Comparison of ENCODE assay signal across 16 cellular contexts in the genomic region with DNA sequence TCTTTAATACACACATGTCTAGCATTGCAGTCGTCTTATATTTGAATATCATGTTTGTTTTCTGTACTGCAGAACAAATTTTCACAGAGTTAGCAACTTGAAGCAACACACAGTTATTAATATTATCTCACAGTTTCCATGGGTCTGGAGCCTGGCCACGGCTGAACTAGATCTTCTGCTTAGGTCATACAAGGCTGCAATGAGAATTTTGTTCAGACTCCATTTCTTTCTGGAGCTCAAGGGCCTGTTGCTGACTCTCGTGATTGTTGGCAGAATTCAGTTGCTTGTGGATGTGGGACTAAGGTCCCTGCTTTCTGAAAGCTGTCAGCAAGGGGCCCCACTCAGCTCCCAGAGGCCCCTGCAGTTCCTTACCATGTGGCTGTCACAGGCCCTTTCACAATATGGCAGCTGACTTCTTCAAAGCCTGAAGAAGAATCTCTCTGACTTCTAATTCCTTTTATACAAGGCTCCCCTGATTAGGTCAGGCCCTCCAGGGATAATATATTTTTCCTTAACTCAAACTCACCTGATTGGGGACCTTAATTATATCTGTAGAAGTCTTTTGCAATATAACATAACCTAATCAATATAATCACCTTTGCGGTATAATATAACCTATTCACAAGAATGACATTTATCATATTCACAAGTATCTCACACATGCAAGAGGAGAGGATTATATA.
DNase-seq lines count a peak whose midpoint lies in the region; ATAC-seq lines count a peak whose summit lies in the region.
"Had no signal": no experiment of that assay in that cellular context is flagged by ENCODE, and none has a peak within 500 bp of the region (broad histone marks: within the 10 kb centered on the region; RNA-seq: fewer than 3 reads in every experiment).

No MANE protein-coding gene starts in this region.

- H3K4me1 ChIP-seq in mesenchymal stem cell (ENCODE audit: control insufficient read depth, insufficient read depth, low read depth, low read length) = no peaks in the 10 kb centered on the region
- H3K4me1 ChIP-seq in skeletal muscle tissue (ENCODE audit: control insufficient read depth in 3 of 3, insufficient read depth in 3 of 3, low read length in 3 of 3) = peaks cover 2 to 7% (median 5%) of the 10 kb centered on the region in 3 donors
- H3K4me1 ChIP-seq: BE2C had no signal

- no peak overlapping the region for H4K8ac ChIP-seq in mesenchymal stem cell (ENCODE audit: low read length)

- H2AK5ac ChIP-seq in mesenchymal stem cell (ENCODE audit: low read length, severe bottlenecking) = no peak overlapping the region

- no peak overlapping the region for H4K91ac ChIP-seq in mesenchymal stem cell (ENCODE audit: low read length)

- H3K4me3 ChIP-seq in mesenchymal stem cell (ENCODE audit: insufficient read depth in 1 of 2, low read depth in 1 of 2, low read length in 2 of 2) (no peak overlapping the region), skeletal muscle tissue (ENCODE audit: low read length in 3 of 3) (no peak overlapping the region)

- H3K23ac ChIP-seq in mesenchymal stem cell (ENCODE audit: low read length in 2 of 2) = no peak overlapping the region

- H2BK15ac ChIP-seq in mesenchymal stem cell (ENCODE audit: low read depth, poor library complexity, severe bottlenecking) = no peak overlapping the region

- H2AFZ ChIP-seq in mesenchymal stem cell (ENCODE audit: low read depth, low read length) = no peak overlapping the region

- no peak overlapping the region for H2BK5ac ChIP-seq in mesenchymal stem cell (ENCODE audit: low read depth, low read length, poor library complexity, severe bottlenecking)

- peaks cover 0 to 6% of the 10 kb centered on the region in 2 experiments for H3K36me3 ChIP-seq in mesenchymal stem cell (ENCODE audit: control insufficient read depth in 1 of 2, insufficient read depth in 2 of 2, low read depth in 1 of 2, low read length in 2 of 2)
- peaks cover 3 to 6% (median 3%) of the 10 kb centered on the region in 3 donors for H3K36me3 ChIP-seq in skeletal muscle tissue (ENCODE audit: control insufficient read depth in 3 of 3, insufficient read depth in 3 of 3, low read length in 3 of 3)
- H3K36me3 ChIP-seq: BE2C had no signal

- no peak overlapping the region for H3K9ac ChIP-seq in mesenchymal stem cell (ENCODE audit: low read length)
- no peak overlapping the region for H3K9ac ChIP-seq in skeletal muscle tissue (ENCODE audit: low read depth in 1 of 3, low read length in 3 of 3)

- H3K9me3 ChIP-seq in mesenchymal stem cell (ENCODE audit: control insufficient read depth, low read length) (no peaks in the 10 kb centered on the region), skeletal muscle tissue (ENCODE audit: control insufficient read depth in 3 of 3, low read length in 3 of 3) (no peaks in the 10 kb centered on the region)
- H3K9me3 ChIP-seq: BE2C had no signal

- no peak overlapping the region for H3K18ac ChIP-seq in mesenchymal stem cell (ENCODE audit: low read depth in 1 of 2, low read length in 2 of 2)

- H3K4ac ChIP-seq in mesenchymal stem cell (ENCODE audit: low read depth in 1 of 2, low read length in 2 of 2) = no peak overlapping the region

- no peak overlapping the region for H2BK12ac ChIP-seq in mesenchymal stem cell (ENCODE audit: low read length in 2 of 2)

- H3K27ac ChIP-seq in mesenchymal stem cell (ENCODE audit: low read length, poor library complexity, severe bottlenecking) (no peak overlapping the region), skeletal muscle tissue (ENCODE audit: low read depth, low read length) (peak overlapping the region; percentile 37)
- H3K27ac ChIP-seq: C4-2B, HL-60 had no signal

- ATAC-seq in Right ventricle myocardium superior (ENCODE audit: poor library complexity) = peak; percentile 19
- ATAC-seq in left cardiac atrium = peak; percentile 40 to 64
- no peak for ATAC-seq in HG02970 (IDR thresholded peaks at IDR 0.05; ENCODE audit: low FRiP score, unreplicated experiment)

- H3K14ac ChIP-seq in mesenchymal stem cell (ENCODE audit: low read length in 2 of 2) = no peak overlapping the region

- peak overlapping the region; percentile 34 for H2BK120ac ChIP-seq in mesenchymal stem cell (ENCODE audit: low read depth, low read length)

- H3K79me1 ChIP-seq in mesenchymal stem cell (replicated peaks; ENCODE audit: low read length, poor library complexity, severe bottlenecking) = no peaks in the 10 kb centered on the region

- H3K4me2 ChIP-seq in mesenchymal stem cell (ENCODE audit: low read length, poor library complexity, severe bottlenecking) = no peak overlapping the region

- 71% methylated on average over 3 of the region's 4 CpGs for WGBS in mesenchymal stem cell

- peak; percentile 49 for DNase-seq in Right ventricle myocardium superior
- DNase-seq in left cardiac atrium = no peak
- no peak for DNase-seq in mesenchymal stem cell
- no peak for DNase-seq in NCI-H1930 (lab: John Stamatoyannopoulos, UW)
- no peak for DNase-seq in AML-193 (lab: John Stamatoyannopoulos, UW)
- DNase-seq: BE2C; CD4-positive, alpha-beta memory T cell; DMS153; DMS79 treated with DMSO at 0.1 percent for 48 hours; EL; GOT3; H9 had no signal

- intact Hi-C loops in Right ventricle myocardium superior (cut with DNase I) = no loop called here
- intact Hi-C loops in left cardiac atrium (cut with DNase I) = no loop called here

- no peaks in the 10 kb centered on the region for H3K27me3 ChIP-seq in mesenchymal stem cell (ENCODE audit: control insufficient read depth in 1 of 2, insufficient read depth in 1 of 2, low read length in 2 of 2)
- no peaks in the 10 kb centered on the region for H3K27me3 ChIP-seq in skeletal muscle tissue (ENCODE audit: control insufficient read depth in 3 of 3, insufficient read depth in 3 of 3, low read length in 3 of 3)
- H3K27me3 ChIP-seq: BE2C had no signal
